ENCODE assay signal across 15 cellular contexts in the genomic region with DNA sequence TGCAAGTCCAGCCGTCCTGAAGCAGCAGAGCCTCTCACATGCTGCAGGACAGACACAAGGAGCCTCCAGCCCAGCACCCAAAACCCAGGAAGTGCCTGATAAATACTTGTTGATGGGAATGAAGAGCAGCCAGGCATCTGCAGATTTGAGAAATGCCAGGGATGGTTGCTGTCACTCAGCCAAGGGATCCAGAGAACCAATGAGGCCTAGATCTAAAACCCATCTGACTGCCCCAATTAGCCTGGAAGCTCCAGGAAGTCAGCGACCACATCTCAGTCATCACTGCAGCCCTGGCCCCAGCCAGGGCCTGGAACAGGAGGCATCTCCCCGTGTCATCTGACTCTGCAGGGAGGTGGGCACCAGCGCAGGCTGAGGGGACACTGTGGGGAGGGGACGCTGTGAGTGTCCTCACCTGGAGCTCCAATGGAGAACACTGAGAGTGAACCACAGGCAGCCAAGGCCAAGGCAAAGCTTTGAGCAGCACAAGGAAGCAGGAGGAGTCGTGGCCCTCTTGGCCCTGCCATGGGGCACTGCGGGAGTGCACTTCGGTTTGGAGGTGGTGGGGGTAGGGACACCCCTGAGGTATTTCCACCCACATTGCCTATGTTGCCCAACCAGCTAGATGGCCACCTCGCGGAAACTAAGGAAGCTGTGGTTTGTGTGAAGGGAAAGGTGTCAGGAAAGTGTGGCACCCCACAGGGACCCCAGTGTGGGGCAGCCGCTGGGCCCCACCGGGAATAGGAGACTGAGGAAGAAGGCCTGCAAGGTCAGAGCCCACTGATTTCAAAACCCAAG.
A peak's percentile ranks its signal among the peaks of the same experiment; 100 is the strongest.
DNase-seq lines count a peak whose midpoint lies in the region; TF ChIP-seq lines count a peak whose summit lies in the region.
"Had no signal": no experiment of that assay in that cellular context is flagged by ENCODE, and none has a peak within 500 bp of the region (broad histone marks: within the 10 kb centered on the region; RNA-seq: fewer than 3 reads in every experiment).

No MANE protein-coding gene starts in this region.

- POLR2A ChIA-PET in A673 (lab: Charles Lee; ENCODE audit: low non-redundant PET) = no interaction called here
- POLR2A ChIA-PET in CD8-positive, alpha-beta memory T cell (lab: Charles Lee) = no interaction called here

- no CpG with 5 or more reads among the region's 12 CpGs for WGBS in mesendoderm (ENCODE audit: extremely low coverage, insufficient coverage, low lambda C conversion rate)

- intact Hi-C loops in A673 (cut with micrococcal nuclease; ENCODE audit: unreplicated experiment) = loop anchor here (10.0 kb wide), 1 partner anchor 1326 kb away; no protein-coding TSS in a partner anchor

- peak overlapping the region in 1 of 8 donors; percentile 46 for H3K27ac Mint-ChIP-seq in CD8-positive, alpha-beta memory T cell

- H3K9me3 Mint-ChIP-seq in CD8-positive, alpha-beta memory T cell = no peaks in the 10 kb centered on the region

- H2BK120ac ChIP-seq in mesendoderm (ENCODE audit: low read depth, low read length) = no peak overlapping the region

- DNase-seq in A673 (ENCODE audit: low spot score) (peak; percentile 12), ELF-1 (ENCODE audit: low read depth, low spot score) (peak; percentile 8), SK-N-DZ (ENCODE audit: low spot score) (peak; percentile 73), mesendoderm (no peak), NCI-H1417 (lab: John Stamatoyannopoulos, UW) (no peak), NCI-H2029 treated with DMSO at 0.1 percent for 48 hours (lab: John Stamatoyannopoulos, UW) (no peak), HT-29 (ENCODE audit: low spot score) (no peak)
- DNase-seq in CD8-positive, alpha-beta memory T cell = no peak
- DNase-seq: DMS 273 treated with DMSO at 0.1 percent for 48 hours, EL, NCI-H1092 treated with DMSO at 0.1 percent for 48 hours, NCI-H1694 treated with DMSO at 0.1 percent for 48 hours, NCI-H774, Peyer's patch, Right ventricle myocardium superior had no signal

- no peak overlapping the region for H3K23ac ChIP-seq in mesendoderm (ENCODE audit: low read length)

- H4K8ac ChIP-seq in mesendoderm (ENCODE audit: low read depth, low read length) = no peak overlapping the region

- H3K18ac ChIP-seq in mesendoderm (ENCODE audit: low read length) = no peak overlapping the region

- H3K27me3 Mint-ChIP-seq in CD8-positive, alpha-beta memory T cell = peaks cover 21 to 38% of the 10 kb centered on the region in 2 donors

- no peak overlapping the region for H3K4ac ChIP-seq in mesendoderm (ENCODE audit: low read depth, low read length)

- TF ChIP-seq CTCF in A673 (conservative IDR thresholded peaks at IDR 0.05; ENCODE audit: low read depth, low read length) = no peak

- H3K9me3 ChIP-seq in A673 (ENCODE audit: low read depth, low read length, poor library complexity, severe bottlenecking) = no peaks in the 10 kb centered on the region
- H3K9me3 ChIP-seq in CD8-positive, alpha-beta memory T cell (ENCODE audit: low read length) = no peaks in the 10 kb centered on the region
- H3K9me3 ChIP-seq: Peyer's patch had no signal

- no peak overlapping the region for H2AK5ac ChIP-seq in mesendoderm (ENCODE audit: low read length)

- no TSS peak for BruUV-seq in A673 (replicated peaks; lab: Mats Ljungman, UMichigan)

- H3K36me3 ChIP-seq in A673 (ENCODE audit: insufficient read depth, low read length, poor library complexity, severe bottlenecking) (no peaks in the 10 kb centered on the region), mesendoderm (ENCODE audit: control insufficient read depth, insufficient read depth, low read length) (no peaks in the 10 kb centered on the region)
- no peaks in the 10 kb centered on the region for H3K36me3 ChIP-seq in CD8-positive, alpha-beta memory T cell (ENCODE audit: insufficient read depth, low read length)
- H3K36me3 ChIP-seq: Peyer's patch had no signal

- no peak overlapping the region for H2BK15ac ChIP-seq in mesendoderm (replicated peaks; ENCODE audit: low read depth)

- no peaks in the 10 kb centered on the region for H3K79me2 ChIP-seq in mesendoderm (ENCODE audit: control insufficient read depth, insufficient read depth, low read length)

- no peak overlapping the region for H3K9ac ChIP-seq in mesendoderm (ENCODE audit: low read length)

- H3K4me3 ChIP-seq in A673 (ENCODE audit: low read depth, low read length, poor library complexity, severe bottlenecking) = no peak overlapping the region
- no peak overlapping the region for H3K4me3 ChIP-seq in mesendoderm (ENCODE audit: low read length)
- H3K4me3 ChIP-seq in CD8-positive, alpha-beta memory T cell (ENCODE audit: low read length) = no peak overlapping the region
- H3K4me3 ChIP-seq: Peyer's patch had no signal

- H3K79me1 ChIP-seq in mesendoderm (ENCODE audit: low read length) = no peaks in the 10 kb centered on the region

- H3K27ac ChIP-seq in A673 (ENCODE audit: low read depth, low read length, poor library complexity, severe bottlenecking) (no peak overlapping the region), mesendoderm (ENCODE audit: low read depth, low read length) (no peak overlapping the region)
- no peak overlapping the region for H3K27ac ChIP-seq in CD8-positive, alpha-beta memory T cell (ENCODE audit: low read depth, low read length)
- H3K27ac ChIP-seq: Peyer's patch had no signal

- no peak overlapping the region for H4K5ac ChIP-seq in mesendoderm (ENCODE audit: low read length)

- H3K4me1 ChIP-seq in A673 (ENCODE audit: insufficient read depth, low read length, poor library complexity, severe bottlenecking) (no peaks in the 10 kb centered on the region), mesendoderm (ENCODE audit: control insufficient read depth, low read depth, low read length) (peaks cover 3% of the 10 kb centered on the region)
- no peaks in the 10 kb centered on the region for H3K4me1 ChIP-seq in CD8-positive, alpha-beta memory T cell (ENCODE audit: insufficient read depth, low read length)
- H3K4me1 ChIP-seq: Peyer's patch had no signal

- H3K36me3 Mint-ChIP-seq in CD8-positive, alpha-beta memory T cell = no peaks in the 10 kb centered on the region

- H3K4me1 Mint-ChIP-seq in CD8-positive, alpha-beta memory T cell = peaks cover 7 to 13% (median 8%) of the 10 kb centered on the region in 3 donors

- CTCF ChIA-PET in A673 (lab: Charles Lee) = no interaction called here
- CTCF ChIA-PET in CD8-positive, alpha-beta memory T cell (lab: Charles Lee) = no interaction called here

- H3K27me3 ChIP-seq in A673 (replicated peaks; ENCODE audit: insufficient read depth, low read depth, low read length, poor library complexity) (no peaks in the 10 kb centered on the region), mesendoderm (ENCODE audit: insufficient read depth, low read length, poor library complexity) (no peaks in the 10 kb centered on the region)
- no peaks in the 10 kb centered on the region for H3K27me3 ChIP-seq in CD8-positive, alpha-beta memory T cell (ENCODE audit: insufficient read depth, low read length, poor library complexity, severe bottlenecking)
- H3K27me3 ChIP-seq: Peyer's patch had no signal

- H3K4me3 Mint-ChIP-seq in CD8-positive, alpha-beta memory T cell = no peak overlapping the region

- no peak overlapping the region for H3K4me2 ChIP-seq in mesendoderm (ENCODE audit: low read length)

- no peak overlapping the region for H2BK5ac ChIP-seq in mesendoderm (ENCODE audit: low read length)

- H3K56ac ChIP-seq in mesendoderm (ENCODE audit: low read length) = peak overlapping the region; percentile 69

Comparison
In these comparisons a context has a peak if more than half of its experiments do, and no peak if none do; other contexts are left out.
1. DNase-seq: peak in A673 (single experiment), ELF-1 (single experiment) and SK-N-DZ (single experiment); none in mesendoderm (single experiment), NCI-H1417 (0 of 3), CD8-positive, alpha-beta memory T cell (0 of 5), NCI-H2029 treated with DMSO at 0.1 percent for 48 hours (single experiment) and HT-29 (single experiment).